ENCODE assay signal across 8 cellular contexts in the genomic region with DNA sequence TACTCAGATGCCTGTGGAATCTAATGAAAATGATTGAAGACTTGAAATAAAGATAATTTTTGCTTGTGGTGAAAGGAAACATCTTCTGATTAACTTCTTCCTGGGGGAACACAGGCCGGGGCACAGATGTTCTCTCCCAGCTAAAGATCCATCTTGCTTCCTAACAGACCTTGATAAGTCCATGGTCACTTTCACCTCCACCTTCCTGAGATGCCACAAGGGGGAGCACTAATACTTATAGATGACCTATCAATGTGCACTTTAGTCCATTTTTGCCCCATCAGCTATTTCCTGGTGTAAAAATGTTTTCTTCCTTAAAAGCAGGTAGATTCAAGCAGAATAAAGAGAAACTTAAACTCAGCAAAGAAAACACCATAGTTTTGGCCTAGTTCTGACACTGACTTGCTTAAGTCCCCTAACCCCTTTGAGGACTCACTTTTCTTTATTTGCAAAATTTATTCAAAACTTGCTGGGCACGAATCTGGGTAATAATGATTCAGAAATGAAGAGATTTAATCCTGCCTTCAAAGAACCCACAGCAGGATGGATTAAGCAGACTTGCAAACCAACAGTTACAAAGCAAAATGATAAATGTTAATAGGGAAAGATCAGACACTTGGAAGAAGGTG.
DNase-seq lines count a peak whose midpoint lies in the region; ATAC-seq and TF ChIP-seq lines count a peak whose summit lies in the region.

No MANE protein-coding gene starts in this region.

- no peaks in the 10 kb centered on the region for H3K36me3 ChIP-seq in OCI-LY1 (ENCODE audit: insufficient read depth, low read length)
- H3K36me3 ChIP-seq in osteoblast (ENCODE audit: insufficient read depth, low read length): no peaks in the 10 kb centered on the region
- H3K36me3 ChIP-seq in upper lobe of right lung: no peaks in the 10 kb centered on the region

- no peaks in the 10 kb centered on the region for H4K20me1 ChIP-seq in OCI-LY1 (ENCODE audit: insufficient read depth, low read length)
- no peaks in the 10 kb centered on the region for H4K20me1 ChIP-seq in osteoblast (ENCODE audit: insufficient read depth, low read length)

- peak; percentile 93 for ATAC-seq in GM21529 (IDR thresholded peaks at IDR 0.05; ENCODE audit: unreplicated experiment)
- ATAC-seq in upper lobe of right lung: peak; percentile 93

- H3K27ac ChIP-seq in OCI-LY1 (ENCODE audit: low read depth, low read length, poor library complexity, severe bottlenecking) (no peak overlapping the region), osteoblast (ENCODE audit: low read depth, low read length) (no peak overlapping the region), upper lobe of right lung (no peak overlapping the region)

- H3K79me2 ChIP-seq in OCI-LY1 (ENCODE audit: insufficient read depth, low read length): no peaks in the 10 kb centered on the region
- H3K79me2 ChIP-seq in osteoblast (ENCODE audit: insufficient read depth, low read length): no peaks in the 10 kb centered on the region

- no peaks in the 10 kb centered on the region for H3F3A ChIP-seq in OCI-LY1 (ENCODE audit: insufficient read depth, low read length)

- H3K9ac ChIP-seq in OCI-LY1 (ENCODE audit: low read length): no peak overlapping the region

- DNase-seq in DMS53 treated with DMSO at 0.1 percent for 48 hours (lab: John Stamatoyannopoulos, UW; ENCODE audit: unreplicated experiment) (peak; percentile 91), HuH-7.5 (ENCODE audit: low spot score) (peak; percentile 12), activated T-cell treated with anti-CD3 and anti-CD28 coated beads for 48 hours (ENCODE audit: low read depth) (peak; percentile 23), fibroblast of villous mesenchyme (ENCODE audit: low read depth) (peak; percentile 86), osteoblast (ENCODE audit: insufficient read length, low spot score, missing footprints) (no peak), upper lobe of right lung (no peak)

- H3K27me3 ChIP-seq in OCI-LY1 (ENCODE audit: insufficient read depth, low read length): no peaks in the 10 kb centered on the region
- no peaks in the 10 kb centered on the region for H3K27me3 ChIP-seq in osteoblast (ENCODE audit: insufficient read depth, low read length)
- no peaks in the 10 kb centered on the region for H3K27me3 ChIP-seq in upper lobe of right lung

- no peak overlapping the region for H2AFZ ChIP-seq in OCI-LY1 (ENCODE audit: low read length)
- no peak overlapping the region for H2AFZ ChIP-seq in osteoblast (ENCODE audit: low read length)

- H3K4me3 ChIP-seq in OCI-LY1 (ENCODE audit: low read depth, low read length, poor library complexity, severe bottlenecking) (no peak overlapping the region), fibroblast of villous mesenchyme (ENCODE audit: low read depth, low read length) (no peak overlapping the region), osteoblast (ENCODE audit: insufficient read depth, low read length) (no peak overlapping the region), upper lobe of right lung (no peak overlapping the region)

- intact Hi-C loops in upper lobe of right lung (cut with DNase I): no loop called here

- H3K4me2 ChIP-seq in OCI-LY1 (ENCODE audit: low read length): no peak overlapping the region
- no peak overlapping the region for H3K4me2 ChIP-seq in osteoblast (ENCODE audit: insufficient read depth, low read length)

- TF ChIP-seq CTCF in OCI-LY1 (IDR thresholded peaks at IDR 0.05; ENCODE audit: low read length) (peak; percentile 68), fibroblast of villous mesenchyme (IDR thresholded peaks at IDR 0.05; ENCODE audit: insufficient read depth, low read depth, low read length) (peak; percentile 86), osteoblast (IDR thresholded peaks at IDR 0.05; ENCODE audit: extremely low read depth, low read depth, low read length) (peak; percentile 80), upper lobe of right lung (IDR thresholded peaks at IDR 0.05) (peak; percentile 78)

- H3K9me2 ChIP-seq in OCI-LY1 (ENCODE audit: low read depth, low read length): no peaks in the 10 kb centered on the region

- H3K4me1 ChIP-seq in OCI-LY1 (ENCODE audit: insufficient read depth, low read length, severe bottlenecking): no peaks in the 10 kb centered on the region
- no peaks in the 10 kb centered on the region for H3K4me1 ChIP-seq in osteoblast (ENCODE audit: insufficient read depth, low read length)
- no peaks in the 10 kb centered on the region for H3K4me1 ChIP-seq in upper lobe of right lung

- H3K9me3 ChIP-seq in OCI-LY1 (ENCODE audit: low read length): no peaks in the 10 kb centered on the region
- H3K9me3 ChIP-seq in osteoblast (ENCODE audit: low read depth, low read length): no peaks in the 10 kb centered on the region
- H3K9me3 ChIP-seq in upper lobe of right lung: no peaks in the 10 kb centered on the region

Comparison
In these comparisons a context has a peak if more than half of its experiments do, and no peak if none do; other contexts are left out.
1. DNase-seq: peak in DMS53 treated with DMSO at 0.1 percent for 48 hours (single experiment), HuH-7.5 (single experiment), activated T-cell treated with anti-CD3 and anti-CD28 coated beads for 48 hours (single experiment) and fibroblast of villous mesenchyme (single experiment); none in osteoblast (single experiment) and upper lobe of right lung (single experiment).
2. Peak in every context shown above with its lines, with median percentiles within 50 percentile points of each other: CTCF ChIP-seq.